Comparison of ENCODE assay signal across 1 cellular context in the genomic region with DNA sequence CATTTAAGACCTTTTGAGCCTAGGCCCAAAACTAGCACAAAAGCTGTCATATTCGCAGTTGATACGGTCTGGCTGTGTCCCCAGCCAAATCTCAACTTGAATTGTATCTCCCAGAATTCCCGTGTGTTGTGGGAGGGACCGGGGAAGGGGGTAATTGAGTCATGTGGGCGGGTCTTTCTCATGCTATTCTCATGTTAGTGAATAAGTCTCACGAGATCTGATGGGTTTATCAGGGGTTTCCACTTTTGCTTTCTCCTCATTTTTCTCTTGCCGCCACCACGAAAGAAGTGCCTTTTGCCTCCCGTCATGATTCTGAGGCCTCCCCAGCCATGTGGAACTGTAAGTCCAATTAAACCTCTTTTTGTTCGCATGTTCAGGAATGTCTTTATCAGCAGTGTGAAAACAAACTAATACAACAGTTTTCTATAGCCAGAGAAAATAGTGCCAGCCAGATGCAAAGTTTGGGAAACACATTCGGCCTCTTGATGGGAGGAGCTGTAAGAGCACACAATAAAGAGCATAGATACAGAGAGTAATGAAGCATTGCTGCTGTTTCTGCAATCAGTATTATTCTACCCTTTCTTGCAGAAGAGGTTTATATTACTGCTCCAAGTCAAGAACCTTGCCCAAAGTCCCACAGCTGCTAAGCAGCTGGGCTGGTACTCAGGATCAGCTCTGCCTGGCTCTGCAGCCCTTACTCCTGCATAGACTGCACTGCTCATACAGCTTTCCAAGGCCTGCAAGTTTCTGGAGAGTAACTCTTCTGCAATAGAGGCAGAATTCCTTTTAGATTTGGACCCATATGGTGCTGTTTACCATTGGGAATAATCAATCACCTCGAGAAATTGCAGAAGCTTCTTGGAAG.
TF ChIP-seq lines count a peak whose summit lies in the region.

No MANE protein-coding gene starts in this region.

TF ChIP-seq in K562, 482 proteins besides CTCF, POLR2A, EP300 and RAD21 (continued from another document and continues in another):
- TF ChIP-seq, protein P1, sequence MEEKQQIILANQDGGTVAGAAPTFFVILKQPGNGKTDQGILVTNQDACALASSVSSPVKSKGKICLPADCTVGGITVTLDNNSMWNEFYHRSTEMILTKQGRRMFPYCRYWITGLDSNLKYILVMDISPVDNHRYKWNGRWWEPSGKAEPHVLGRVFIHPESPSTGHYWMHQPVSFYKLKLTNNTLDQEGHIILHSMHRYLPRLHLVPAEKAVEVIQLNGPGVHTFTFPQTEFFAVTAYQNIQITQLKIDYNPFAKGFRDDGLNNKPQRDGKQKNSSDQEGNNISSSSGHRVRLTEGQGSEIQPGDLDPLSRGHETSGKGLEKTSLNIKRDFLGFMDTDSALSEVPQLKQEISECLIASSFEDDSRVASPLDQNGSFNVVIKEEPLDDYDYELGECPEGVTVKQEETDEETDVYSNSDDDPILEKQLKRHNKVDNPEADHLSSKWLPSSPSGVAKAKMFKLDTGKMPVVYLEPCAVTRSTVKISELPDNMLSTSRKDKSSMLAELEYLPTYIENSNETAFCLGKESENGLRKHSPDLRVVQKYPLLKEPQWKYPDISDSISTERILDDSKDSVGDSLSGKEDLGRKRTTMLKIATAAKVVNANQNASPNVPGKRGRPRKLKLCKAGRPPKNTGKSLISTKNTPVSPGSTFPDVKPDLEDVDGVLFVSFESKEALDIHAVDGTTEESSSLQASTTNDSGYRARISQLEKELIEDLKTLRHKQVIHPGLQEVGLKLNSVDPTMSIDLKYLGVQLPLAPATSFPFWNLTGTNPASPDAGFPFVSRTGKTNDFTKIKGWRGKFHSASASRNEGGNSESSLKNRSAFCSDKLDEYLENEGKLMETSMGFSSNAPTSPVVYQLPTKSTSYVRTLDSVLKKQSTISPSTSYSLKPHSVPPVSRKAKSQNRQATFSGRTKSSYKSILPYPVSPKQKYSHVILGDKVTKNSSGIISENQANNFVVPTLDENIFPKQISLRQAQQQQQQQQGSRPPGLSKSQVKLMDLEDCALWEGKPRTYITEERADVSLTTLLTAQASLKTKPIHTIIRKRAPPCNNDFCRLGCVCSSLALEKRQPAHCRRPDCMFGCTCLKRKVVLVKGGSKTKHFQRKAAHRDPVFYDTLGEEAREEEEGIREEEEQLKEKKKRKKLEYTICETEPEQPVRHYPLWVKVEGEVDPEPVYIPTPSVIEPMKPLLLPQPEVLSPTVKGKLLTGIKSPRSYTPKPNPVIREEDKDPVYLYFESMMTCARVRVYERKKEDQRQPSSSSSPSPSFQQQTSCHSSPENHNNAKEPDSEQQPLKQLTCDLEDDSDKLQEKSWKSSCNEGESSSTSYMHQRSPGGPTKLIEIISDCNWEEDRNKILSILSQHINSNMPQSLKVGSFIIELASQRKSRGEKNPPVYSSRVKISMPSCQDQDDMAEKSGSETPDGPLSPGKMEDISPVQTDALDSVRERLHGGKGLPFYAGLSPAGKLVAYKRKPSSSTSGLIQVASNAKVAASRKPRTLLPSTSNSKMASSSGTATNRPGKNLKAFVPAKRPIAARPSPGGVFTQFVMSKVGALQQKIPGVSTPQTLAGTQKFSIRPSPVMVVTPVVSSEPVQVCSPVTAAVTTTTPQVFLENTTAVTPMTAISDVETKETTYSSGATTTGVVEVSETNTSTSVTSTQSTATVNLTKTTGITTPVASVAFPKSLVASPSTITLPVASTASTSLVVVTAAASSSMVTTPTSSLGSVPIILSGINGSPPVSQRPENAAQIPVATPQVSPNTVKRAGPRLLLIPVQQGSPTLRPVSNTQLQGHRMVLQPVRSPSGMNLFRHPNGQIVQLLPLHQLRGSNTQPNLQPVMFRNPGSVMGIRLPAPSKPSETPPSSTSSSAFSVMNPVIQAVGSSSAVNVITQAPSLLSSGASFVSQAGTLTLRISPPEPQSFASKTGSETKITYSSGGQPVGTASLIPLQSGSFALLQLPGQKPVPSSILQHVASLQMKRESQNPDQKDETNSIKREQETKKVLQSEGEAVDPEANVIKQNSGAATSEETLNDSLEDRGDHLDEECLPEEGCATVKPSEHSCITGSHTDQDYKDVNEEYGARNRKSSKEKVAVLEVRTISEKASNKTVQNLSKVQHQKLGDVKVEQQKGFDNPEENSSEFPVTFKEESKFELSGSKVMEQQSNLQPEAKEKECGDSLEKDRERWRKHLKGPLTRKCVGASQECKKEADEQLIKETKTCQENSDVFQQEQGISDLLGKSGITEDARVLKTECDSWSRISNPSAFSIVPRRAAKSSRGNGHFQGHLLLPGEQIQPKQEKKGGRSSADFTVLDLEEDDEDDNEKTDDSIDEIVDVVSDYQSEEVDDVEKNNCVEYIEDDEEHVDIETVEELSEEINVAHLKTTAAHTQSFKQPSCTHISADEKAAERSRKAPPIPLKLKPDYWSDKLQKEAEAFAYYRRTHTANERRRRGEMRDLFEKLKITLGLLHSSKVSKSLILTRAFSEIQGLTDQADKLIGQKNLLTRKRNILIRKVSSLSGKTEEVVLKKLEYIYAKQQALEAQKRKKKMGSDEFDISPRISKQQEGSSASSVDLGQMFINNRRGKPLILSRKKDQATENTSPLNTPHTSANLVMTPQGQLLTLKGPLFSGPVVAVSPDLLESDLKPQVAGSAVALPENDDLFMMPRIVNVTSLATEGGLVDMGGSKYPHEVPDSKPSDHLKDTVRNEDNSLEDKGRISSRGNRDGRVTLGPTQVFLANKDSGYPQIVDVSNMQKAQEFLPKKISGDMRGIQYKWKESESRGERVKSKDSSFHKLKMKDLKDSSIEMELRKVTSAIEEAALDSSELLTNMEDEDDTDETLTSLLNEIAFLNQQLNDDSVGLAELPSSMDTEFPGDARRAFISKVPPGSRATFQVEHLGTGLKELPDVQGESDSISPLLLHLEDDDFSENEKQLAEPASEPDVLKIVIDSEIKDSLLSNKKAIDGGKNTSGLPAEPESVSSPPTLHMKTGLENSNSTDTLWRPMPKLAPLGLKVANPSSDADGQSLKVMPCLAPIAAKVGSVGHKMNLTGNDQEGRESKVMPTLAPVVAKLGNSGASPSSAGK (IDR thresholded peaks at IDR 0.05): peak; percentile 87
- TF ChIP-seq TOE1 (IDR thresholded peaks at IDR 0.05; ENCODE audit: borderline replicate concordance): no peak
- no peak for TF ChIP-seq TOE1 (CRISPR knock-in tag; IDR thresholded peaks at IDR 0.05; ENCODE audit: borderline replicate concordance, low read depth)
- no peak for TF ChIP-seq FOXJ2 (tag; IDR thresholded peaks at IDR 0.05)
- TF ChIP-seq, protein P2, sequence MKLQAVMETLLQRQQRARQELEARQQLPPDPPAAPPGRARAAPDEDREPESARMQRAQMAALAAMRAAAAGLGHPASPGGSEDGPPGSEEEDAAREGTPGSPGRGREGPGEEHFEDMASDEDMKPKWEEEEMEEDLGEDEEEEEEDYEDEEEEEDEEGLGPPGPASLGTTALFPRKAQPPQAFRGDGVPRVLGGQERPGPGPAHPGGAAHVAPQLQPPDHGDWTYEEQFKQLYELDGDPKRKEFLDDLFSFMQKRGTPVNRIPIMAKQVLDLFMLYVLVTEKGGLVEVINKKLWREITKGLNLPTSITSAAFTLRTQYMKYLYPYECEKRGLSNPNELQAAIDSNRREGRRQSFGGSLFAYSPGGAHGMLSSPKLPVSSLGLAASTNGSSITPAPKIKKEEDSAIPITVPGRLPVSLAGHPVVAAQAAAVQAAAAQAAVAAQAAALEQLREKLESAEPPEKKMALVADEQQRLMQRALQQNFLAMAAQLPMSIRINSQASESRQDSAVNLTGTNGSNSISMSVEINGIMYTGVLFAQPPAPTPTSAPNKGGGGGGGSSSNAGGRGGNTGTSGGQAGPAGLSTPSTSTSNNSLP (IDR thresholded peaks at IDR 0.05; ENCODE audit: borderline replicate concordance, low read depth, low read length): no peak
- TF ChIP-seq, protein P3, sequence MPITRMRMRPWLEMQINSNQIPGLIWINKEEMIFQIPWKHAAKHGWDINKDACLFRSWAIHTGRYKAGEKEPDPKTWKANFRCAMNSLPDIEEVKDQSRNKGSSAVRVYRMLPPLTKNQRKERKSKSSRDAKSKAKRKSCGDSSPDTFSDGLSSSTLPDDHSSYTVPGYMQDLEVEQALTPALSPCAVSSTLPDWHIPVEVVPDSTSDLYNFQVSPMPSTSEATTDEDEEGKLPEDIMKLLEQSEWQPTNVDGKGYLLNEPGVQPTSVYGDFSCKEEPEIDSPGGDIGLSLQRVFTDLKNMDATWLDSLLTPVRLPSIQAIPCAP (CRISPR knock-in tag; IDR thresholded peaks at IDR 0.05; ENCODE audit: borderline replicate concordance): no peak
- TF ChIP-seq MEF2A (IDR thresholded peaks at IDR 0.05; ENCODE audit: control insufficient read depth, low read depth, low read length): no peak
- TF ChIP-seq FUS (optimal IDR thresholded peaks at IDR 0.05; ENCODE audit: low read depth, low read length): no peak
- no peak for TF ChIP-seq ILK (tag; IDR thresholded peaks at IDR 0.05; ENCODE audit: borderline replicate concordance, low read depth)
- no peak for TF ChIP-seq TCF7 (IDR thresholded peaks at IDR 0.05; ENCODE audit: borderline replicate concordance)
- TF ChIP-seq ZKSCAN3 (CRISPR knock-in tag; IDR thresholded peaks at IDR 0.05): no peak
- TF ChIP-seq, protein P4, sequence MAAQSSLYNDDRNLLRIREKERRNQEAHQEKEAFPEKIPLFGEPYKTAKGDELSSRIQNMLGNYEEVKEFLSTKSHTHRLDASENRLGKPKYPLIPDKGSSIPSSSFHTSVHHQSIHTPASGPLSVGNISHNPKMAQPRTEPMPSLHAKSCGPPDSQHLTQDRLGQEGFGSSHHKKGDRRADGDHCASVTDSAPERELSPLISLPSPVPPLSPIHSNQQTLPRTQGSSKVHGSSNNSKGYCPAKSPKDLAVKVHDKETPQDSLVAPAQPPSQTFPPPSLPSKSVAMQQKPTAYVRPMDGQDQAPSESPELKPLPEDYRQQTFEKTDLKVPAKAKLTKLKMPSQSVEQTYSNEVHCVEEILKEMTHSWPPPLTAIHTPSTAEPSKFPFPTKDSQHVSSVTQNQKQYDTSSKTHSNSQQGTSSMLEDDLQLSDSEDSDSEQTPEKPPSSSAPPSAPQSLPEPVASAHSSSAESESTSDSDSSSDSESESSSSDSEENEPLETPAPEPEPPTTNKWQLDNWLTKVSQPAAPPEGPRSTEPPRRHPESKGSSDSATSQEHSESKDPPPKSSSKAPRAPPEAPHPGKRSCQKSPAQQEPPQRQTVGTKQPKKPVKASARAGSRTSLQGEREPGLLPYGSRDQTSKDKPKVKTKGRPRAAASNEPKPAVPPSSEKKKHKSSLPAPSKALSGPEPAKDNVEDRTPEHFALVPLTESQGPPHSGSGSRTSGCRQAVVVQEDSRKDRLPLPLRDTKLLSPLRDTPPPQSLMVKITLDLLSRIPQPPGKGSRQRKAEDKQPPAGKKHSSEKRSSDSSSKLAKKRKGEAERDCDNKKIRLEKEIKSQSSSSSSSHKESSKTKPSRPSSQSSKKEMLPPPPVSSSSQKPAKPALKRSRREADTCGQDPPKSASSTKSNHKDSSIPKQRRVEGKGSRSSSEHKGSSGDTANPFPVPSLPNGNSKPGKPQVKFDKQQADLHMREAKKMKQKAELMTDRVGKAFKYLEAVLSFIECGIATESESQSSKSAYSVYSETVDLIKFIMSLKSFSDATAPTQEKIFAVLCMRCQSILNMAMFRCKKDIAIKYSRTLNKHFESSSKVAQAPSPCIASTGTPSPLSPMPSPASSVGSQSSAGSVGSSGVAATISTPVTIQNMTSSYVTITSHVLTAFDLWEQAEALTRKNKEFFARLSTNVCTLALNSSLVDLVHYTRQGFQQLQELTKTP (IDR thresholded peaks at IDR 0.05; ENCODE audit: low read depth in 1 of 2, partially characterized antibody in 2 of 2): peak; percentile 35 to 68
- no peak for TF ChIP-seq PPARD (CRISPR knock-in tag; IDR thresholded peaks at IDR 0.05)
- TF ChIP-seq, protein P5, sequence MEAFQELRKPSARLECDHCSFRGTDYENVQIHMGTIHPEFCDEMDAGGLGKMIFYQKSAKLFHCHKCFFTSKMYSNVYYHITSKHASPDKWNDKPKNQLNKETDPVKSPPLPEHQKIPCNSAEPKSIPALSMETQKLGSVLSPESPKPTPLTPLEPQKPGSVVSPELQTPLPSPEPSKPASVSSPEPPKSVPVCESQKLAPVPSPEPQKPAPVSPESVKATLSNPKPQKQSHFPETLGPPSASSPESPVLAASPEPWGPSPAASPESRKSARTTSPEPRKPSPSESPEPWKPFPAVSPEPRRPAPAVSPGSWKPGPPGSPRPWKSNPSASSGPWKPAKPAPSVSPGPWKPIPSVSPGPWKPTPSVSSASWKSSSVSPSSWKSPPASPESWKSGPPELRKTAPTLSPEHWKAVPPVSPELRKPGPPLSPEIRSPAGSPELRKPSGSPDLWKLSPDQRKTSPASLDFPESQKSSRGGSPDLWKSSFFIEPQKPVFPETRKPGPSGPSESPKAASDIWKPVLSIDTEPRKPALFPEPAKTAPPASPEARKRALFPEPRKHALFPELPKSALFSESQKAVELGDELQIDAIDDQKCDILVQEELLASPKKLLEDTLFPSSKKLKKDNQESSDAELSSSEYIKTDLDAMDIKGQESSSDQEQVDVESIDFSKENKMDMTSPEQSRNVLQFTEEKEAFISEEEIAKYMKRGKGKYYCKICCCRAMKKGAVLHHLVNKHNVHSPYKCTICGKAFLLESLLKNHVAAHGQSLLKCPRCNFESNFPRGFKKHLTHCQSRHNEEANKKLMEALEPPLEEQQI (IDR thresholded peaks at IDR 0.05): peak; percentile 84
- TF ChIP-seq SMARCA4 (IDR thresholded peaks at IDR 0.05): no peak
- no peak for TF ChIP-seq RCOR1 (IDR thresholded peaks at IDR 0.05; ENCODE audit: borderline replicate concordance in 1 of 2, low read depth in 2 of 2, low read length in 2 of 2)
- TF ChIP-seq NCOA2 (IDR thresholded peaks at IDR 0.05; ENCODE audit: partially characterized antibody in 2 of 2): no peak
